8 cellular contexts compared by ENCODE assay signal in genomic region chr7:103988468-103989199, GRCh38. TPM values are rescaled to one million over a fixed set of nuclear protein-coding genes. Genes with fewer than 3 reads are reported as not detected.
A peak's percentile ranks its signal among the peaks of the same experiment; 100 is the strongest.
DNase-seq lines count a peak whose midpoint lies in the region; ATAC-seq and TF ChIP-seq lines count a peak whose summit lies in the region.

No MANE protein-coding gene starts in this region.

- in situ Hi-C loops in Caki2 (cut with HindIII; ENCODE audit: low pct_unique_long_range_greater_than_20kb, low sequenced_read_pairs): no loop called here

- no peak overlapping the region for H2BK15ac ChIP-seq in neuronal stem cell (ENCODE audit: low read length)

- H3K18ac ChIP-seq in neuronal stem cell (ENCODE audit: low read length): no peak overlapping the region

- H3K4me3 ChIP-seq in epithelial cell of proximal tubule (ENCODE audit: low read depth, low read length) (peak overlapping the region; percentile 43), neuronal stem cell (ENCODE audit: low read length in 2 of 2) (peak overlapping the region in 1 of 2 donors; percentile 80), mucosa of descending colon (no peak overlapping the region)

- H3K9ac ChIP-seq in neuronal stem cell (ENCODE audit: low read depth, low read length, poor library complexity): no peak overlapping the region

- H2BK5ac ChIP-seq in neuronal stem cell (ENCODE audit: low read length): no peak overlapping the region

- H3K9me3 ChIP-seq in neuronal stem cell (replicated peaks in 1 of 2; ENCODE audit: control insufficient read depth in 2 of 2, insufficient read depth in 1 of 2, low read depth in 1 of 2, low read length in 2 of 2): no peaks in the 10 kb centered on the region
- no peaks in the 10 kb centered on the region for H3K9me3 ChIP-seq in mucosa of descending colon

- H3K36me3 ChIP-seq in neuronal stem cell (replicated peaks in 1 of 2; ENCODE audit: control insufficient read depth in 2 of 2, insufficient read depth in 2 of 2, low read length in 2 of 2) (no peaks in the 10 kb centered on the region), mucosa of descending colon (ENCODE audit: low read depth) (no peaks in the 10 kb centered on the region)

- no peak overlapping the region for H4K8ac ChIP-seq in neuronal stem cell (ENCODE audit: low read depth, low read length)

- H2BK120ac ChIP-seq in neuronal stem cell (ENCODE audit: low read depth, low read length): no peak overlapping the region

- no peak for ATAC-seq in mucosa of descending colon
- no peak for ATAC-seq in left lobe of liver

- no peak overlapping the region for H3K4ac ChIP-seq in neuronal stem cell (ENCODE audit: low read length)

- peaks cover 0 to 4% of the 10 kb centered on the region in 2 donors for H3K4me1 ChIP-seq in neuronal stem cell (ENCODE audit: control insufficient read depth in 2 of 2, insufficient read depth in 1 of 2, low read depth in 1 of 2, low read length in 2 of 2)
- H3K4me1 ChIP-seq in mucosa of descending colon (ENCODE audit: low read depth): peaks cover 4% of the 10 kb centered on the region

- H3K14ac ChIP-seq in neuronal stem cell (ENCODE audit: low read length): no peak overlapping the region

- H2AK5ac ChIP-seq in neuronal stem cell (ENCODE audit: low read depth, low read length): no peak overlapping the region

- H3K4me2 ChIP-seq in neuronal stem cell (ENCODE audit: insufficient read depth, low read length, poor library complexity, severe bottlenecking): peak overlapping the region; percentile 90

- intact Hi-C loops in mucosa of descending colon (cut with DNase I, micrococcal nuclease): no loop called here

- H3K23ac ChIP-seq in neuronal stem cell (ENCODE audit: low read depth, low read length, poor library complexity): no peak overlapping the region

- H4K91ac ChIP-seq in neuronal stem cell (ENCODE audit: low read depth, low read length, poor library complexity): no peak overlapping the region

- no peak overlapping the region for H2BK12ac ChIP-seq in neuronal stem cell (ENCODE audit: low read length)

- H3K27ac ChIP-seq in neuronal stem cell (replicated peaks; ENCODE audit: low read length): no peak overlapping the region

- peak overlapping the region; percentile 92 for H2AFZ ChIP-seq in neuronal stem cell (ENCODE audit: low read length)

- H3K27me3 ChIP-seq in neuronal stem cell (ENCODE audit: control insufficient read depth in 3 of 3, insufficient read depth in 3 of 3, low read depth in 1 of 3, low read length in 3 of 3): peaks cover 3 to 72% (median 31%) of the 10 kb centered on the region in 3 experiments

- no peaks in the 10 kb centered on the region for H3K79me1 ChIP-seq in neuronal stem cell (ENCODE audit: low read depth, low read length)

- no CpG with 5 or more reads among the region's 37 CpGs for WGBS in neuronal stem cell (ENCODE audit: extremely low coverage in 2 of 2, insufficient read length in 2 of 2, insufficient replicate concordance in 1 of 2), 2 donors

- peak; percentile 24 for DNase-seq in Caki2 (ENCODE audit: low read depth)
- peak; percentile 6 for DNase-seq in NCI-H1105 (lab: John Stamatoyannopoulos, UW)
- no peak for DNase-seq in epithelial cell of proximal tubule (ENCODE audit: low read depth)
- DNase-seq in neuronal stem cell (ENCODE audit: low spot score): peak; percentile 24
- DNase-seq in mucosa of descending colon: no peak
- no peak for DNase-seq in NK-92 (lab: John Stamatoyannopoulos, UW; ENCODE audit: unreplicated experiment)
- DNase-seq in left lobe of liver (ENCODE audit: low spot score): no peak
- DNase-seq in hippocampal formation (lab: John Stamatoyannopoulos, UW): no peak

- TF ChIP-seq CTCF in epithelial cell of proximal tubule (conservative IDR thresholded peaks at IDR 0.05; ENCODE audit: low read depth, low read length) (no peak), mucosa of descending colon (IDR thresholded peaks at IDR 0.05) (no peak)

RNA-seq across cellular contexts. Expression of gene RELN, which starts 0.8 kb away (rescaled TPM):
- total RNA-seq in Caki2 (2014; rRNA removed; shearing (Covaris generic); ENCODE audit: low replicate concordance): 5.7 and 17.8 TPM in 2 replicates
- total RNA-seq in epithelial cell of proximal tubule (1.2 and 3.8 TPM in 2 replicates), mucosa of descending colon (1 to 10 TPM; 1.1 to 4.4 (median 2.4) TPM), left lobe of liver (17.2 TPM)
- polyA plus RNA-seq in neuronal stem cell (2013, experiment 1 of 2): 0.10 TPM
- 0.07 TPM for polyA plus RNA-seq in neuronal stem cell (2013, experiment 2 of 2)

Comparison
In these comparisons a context has a peak if more than half of its experiments do, and no peak if none do; other contexts are left out.
1. DNase-seq: peak in Caki2 (single experiment), NCI-H1105 (single experiment) and neuronal stem cell (single experiment); none in epithelial cell of proximal tubule (single experiment), mucosa of descending colon (0 of 3), NK-92 (single experiment), left lobe of liver (single experiment) and hippocampal formation (0 of 2).